ENCODE assay signal across 8 cellular contexts in genomic region chr3:11845661-11846060, GRCh38. TPM values are rescaled to one million over a fixed set of nuclear protein-coding genes. Genes with fewer than 3 reads are reported as not detected.
DNase-seq lines count a peak whose midpoint lies in the region; ATAC-seq and TF ChIP-seq lines count a peak whose summit lies in the region.

No MANE protein-coding gene starts in this region.

- peaks cover 3% of the 10 kb centered on the region for H3K27me3 Mint-ChIP-seq in activated T-helper 2 cell treated with anti-CD3 and anti-CD28 coated beads, Interferon-gamma antibody, Interleukin-2, Interleukin-4, amounts not matched to agents 10 μg/mL and 5 μg/mL and 100 μg/mL, durations not matched to agents 14 hours and 24 hours and 36 hours (ENCODE audit: low read depth)

- intact Hi-C loops in heart left ventricle (cut with DNase I), result no loop called here
- intact Hi-C loops in Right ventricle myocardium inferior (cut with DNase I), result no loop called here
- intact Hi-C loops in activated T-helper 2 cell treated with anti-CD3 and anti-CD28 coated beads, Interferon-gamma antibody, Interleukin-2, Interleukin-4, amounts not matched to agents 10 μg/mL and 5 μg/mL and 100 μg/mL, durations not matched to agents 14 hours and 24 hours and 36 hours (cut with micrococcal nuclease), result loop anchor here (5.0 to 10.0 kb wide), 4 partner anchors 43 to 481 kb away; no protein-coding TSS in a partner anchor
- intact Hi-C loops in tibial artery (cut with DNase I; ENCODE audit: low total_unique reads), result no loop called here

- H3K9me3 Mint-ChIP-seq in activated T-helper 2 cell treated with anti-CD3 and anti-CD28 coated beads, Interferon-gamma antibody, Interleukin-2, Interleukin-4, amounts not matched to agents 10 μg/mL and 5 μg/mL and 100 μg/mL, durations not matched to agents 14 hours and 24 hours and 36 hours, result no peaks in the 10 kb centered on the region

- H3K4me1 ChIP-seq in heart left ventricle, result peaks cover 3 to 30% (median 22%) of the 10 kb centered on the region in 12 donors
- H3K4me1 ChIP-seq in tibial artery, result peaks cover 0 to 26% (median 14%) of the 10 kb centered on the region in 4 donors

- peak overlapping the region; percentile 97 for H3K4me3 Mint-ChIP-seq in activated T-helper 2 cell treated with anti-CD3 and anti-CD28 coated beads, Interferon-gamma antibody, Interleukin-2, Interleukin-4, amounts not matched to agents 10 μg/mL and 5 μg/mL and 100 μg/mL, durations not matched to agents 14 hours and 24 hours and 36 hours (ENCODE audit: low read depth)

- H3K27me3 ChIP-seq in heart left ventricle (no peaks in the 10 kb centered on the region), kidney epithelial cell (ENCODE audit: control insufficient read depth, insufficient read depth, low read length) (no peaks in the 10 kb centered on the region), tibial artery (no peaks in the 10 kb centered on the region)

- ATAC-seq in heart left ventricle, result no peak
- no peak for ATAC-seq in Right ventricle myocardium inferior

- TF ChIP-seq POLR2A in heart left ventricle (IDR thresholded peaks at IDR 0.05), result no peak

- TF ChIP-seq CTCF in heart left ventricle (IDR thresholded peaks at IDR 0.05) (no peak), kidney epithelial cell (IDR thresholded peaks at IDR 0.05; ENCODE audit: insufficient read depth, low read length, poor library complexity, severe bottlenecking) (no peak), tibial artery (IDR thresholded peaks at IDR 0.05) (no peak)

- no peaks in the 10 kb centered on the region for H3K9me3 ChIP-seq in heart left ventricle
- no peaks in the 10 kb centered on the region for H3K9me3 ChIP-seq in tibial artery

- peaks cover 20% of the 10 kb centered on the region for H3K4me1 Mint-ChIP-seq in activated T-helper 2 cell treated with anti-CD3 and anti-CD28 coated beads, Interferon-gamma antibody, Interleukin-2, Interleukin-4, amounts not matched to agents 10 μg/mL and 5 μg/mL and 100 μg/mL, durations not matched to agents 14 hours and 24 hours and 36 hours (ENCODE audit: low read depth)

- 30 to 37% (median 34%) methylated on average over 6 of the region's 6 CpGs for WGBS in heart left ventricle, 4 donors

- peak overlapping the region; percentile 90 for H3K27ac Mint-ChIP-seq in activated T-helper 2 cell treated with anti-CD3 and anti-CD28 coated beads, Interferon-gamma antibody, Interleukin-2, Interleukin-4, amounts not matched to agents 10 μg/mL and 5 μg/mL and 100 μg/mL, durations not matched to agents 14 hours and 24 hours and 36 hours

- H3K36me3 Mint-ChIP-seq in activated T-helper 2 cell treated with anti-CD3 and anti-CD28 coated beads, Interferon-gamma antibody, Interleukin-2, Interleukin-4, amounts not matched to agents 10 μg/mL and 5 μg/mL and 100 μg/mL, durations not matched to agents 14 hours and 24 hours and 36 hours (ENCODE audit: low read depth), result peaks cover 30% of the 10 kb centered on the region

- H3K36me3 ChIP-seq in heart left ventricle (peaks cover 0 to 37% (median 30%) of the 10 kb centered on the region in 9 donors), kidney epithelial cell (ENCODE audit: control insufficient read depth, insufficient read depth, low read length) (peaks cover 1% of the 10 kb centered on the region), tibial artery (peaks cover 20 to 35% (median 28%) of the 10 kb centered on the region in 3 donors)

- H3K27ac ChIP-seq in heart left ventricle (peak overlapping the region in 6 of 12 donors; percentile 85 to 96 (median 87)), tibial artery (peak overlapping the region; percentile 86 to 90)

- DNase-seq in heart left ventricle (no peak), Right ventricle myocardium inferior (ENCODE audit: missing footprints) (no peak), kidney epithelial cell (ENCODE audit: low read depth) (no peak), tibial artery (no peak), ecto neural progenitor cell (ENCODE audit: low spot score) (no peak), inferior parietal cortex (ENCODE audit: extremely low spot score) (no peak), NCI-H2171 treated with DMSO at 0.1 percent for 48 hours (lab: John Stamatoyannopoulos, UW) (no peak)
- DNase-seq in activated T-helper 2 cell treated with anti-CD3 and anti-CD28 coated beads, Interferon-gamma antibody, Interleukin-2, Interleukin-4, amounts not matched to agents 10 μg/mL and 5 μg/mL and 100 μg/mL, durations not matched to agents 14 hours and 24 hours and 36 hours (ENCODE audit: low spot score), result no peak

- H3K4me3 ChIP-seq in heart left ventricle, result peak overlapping the region; percentile 65 to 94 (median 84)
- H3K4me3 ChIP-seq in kidney epithelial cell (ENCODE audit: low read depth, low read length), result peak overlapping the region; percentile 86
- peak overlapping the region; percentile 84 to 86 for H3K4me3 ChIP-seq in tibial artery

RNA-seq across cellular contexts. Expression of gene TAMM41, which starts 1.0 kb away (rescaled TPM):
- 10 to 100 TPM in 5 of 9 donors, 1 to 10 TPM in 4; 4.5 to 12.7 (median 10.4) TPM for total RNA-seq in heart left ventricle
- 10 to 100 TPM; 10.9 to 11.2 TPM for polyA plus RNA-seq in heart left ventricle
- 10.9 TPM for total RNA-seq in Right ventricle myocardium inferior
- 28.4 and 30.6 TPM in 2 replicates for total RNA-seq in activated T-helper 2 cell treated with anti-CD3 and anti-CD28 coated beads, Interferon-gamma antibody, Interleukin-2, Interleukin-4, amounts not matched to agents 10 μg/mL and 5 μg/mL and 100 μg/mL, durations not matched to agents 14 hours and 24 hours and 36 hours
- total RNA-seq in kidney epithelial cell, result 8.6 and 11.0 TPM in 2 replicates
